ENCODE assay signal across 7 cellular contexts in the genomic region with DNA sequence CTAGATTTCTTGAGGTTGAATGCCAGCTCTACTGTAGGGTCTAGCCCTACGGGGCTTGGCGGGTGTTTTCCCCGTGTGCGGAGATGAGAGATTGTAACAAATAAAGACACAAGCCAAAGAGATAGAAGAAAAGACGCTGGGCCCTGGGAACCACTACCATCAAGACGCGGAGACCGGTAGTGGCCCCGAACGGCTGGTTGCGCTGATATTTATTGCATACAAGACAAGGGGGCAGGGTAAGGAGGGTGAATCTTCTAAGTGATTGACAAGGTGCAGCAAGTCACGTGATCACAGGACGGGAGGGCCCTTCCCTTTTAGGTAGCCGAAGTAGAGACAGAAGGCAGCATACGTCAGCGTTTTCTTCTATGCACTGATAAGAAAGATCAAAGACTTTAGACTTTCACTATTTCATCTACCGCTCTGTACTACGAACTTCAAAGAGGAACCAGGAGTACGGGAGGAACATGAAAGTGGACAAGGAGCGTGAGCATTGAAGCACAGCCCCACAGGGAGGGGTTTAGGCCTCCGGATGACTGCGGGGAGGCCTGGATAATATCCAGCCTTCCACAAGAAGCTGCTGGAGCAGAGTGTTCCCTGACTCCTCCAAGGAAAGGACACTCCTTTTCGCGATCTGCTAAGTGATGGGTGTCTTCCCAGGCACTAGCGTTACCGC. TPM values are rescaled to one million over a fixed set of nuclear protein-coding genes. Genes with fewer than 3 reads are reported as not detected.
DNase-seq lines count a peak whose midpoint lies in the region; ATAC-seq and TF ChIP-seq lines count a peak whose summit lies in the region.
"Not testable (repeated sequence)": the region's sequence is repeated elsewhere in the genome, so short reads cannot be mapped to it uniquely, and the experiment has no call there.

No MANE protein-coding gene starts in this region.

- not testable (repeated sequence) for H3K79me2 ChIP-seq in GM23248 (ENCODE audit: insufficient read depth); OCI-LY1 (ENCODE audit: insufficient read depth, low read length); smooth muscle cell (ENCODE audit: low read depth)

- H3K4me2 ChIP-seq in GM23248 (ENCODE audit: unreplicated experiment): peak overlapping the region; percentile 56
- peak overlapping the region; percentile 60 for H3K4me2 ChIP-seq in OCI-LY1 (ENCODE audit: low read length)
- peak overlapping the region; percentile 81 for H3K4me2 ChIP-seq in smooth muscle cell

- H3K9me3 Mint-ChIP-seq in activated CD4-positive, alpha-beta T cell treated with anti-CD3 and anti-CD28 coated beads, Interleukin-2, amount 10 ng/mL, durations not matched to agents 24 days and 14 days; activated naive CD8-positive, alpha-beta T cell treated with anti-CD3 and anti-CD28 coated beads, Interleukin-2, amount 10 ng/mL, durations not matched to agents 7 days and 5 days; memory B cell: not testable (repeated sequence)

- H3K27ac Mint-ChIP-seq in activated CD4-positive, alpha-beta T cell treated with anti-CD3 and anti-CD28 coated beads, Interleukin-2, amount 10 ng/mL, durations not matched to agents 24 days and 14 days: peak overlapping the region; percentile 60
- peak overlapping the region; percentile 81 for H3K27ac Mint-ChIP-seq in activated naive CD8-positive, alpha-beta T cell treated with anti-CD3 and anti-CD28 coated beads, Interleukin-2, amount 10 ng/mL, durations not matched to agents 7 days and 5 days
- peak overlapping the region; percentile 86 for H3K27ac Mint-ChIP-seq in memory B cell

- H4K20me1 ChIP-seq in GM23248 (ENCODE audit: insufficient read depth); OCI-LY1 (ENCODE audit: insufficient read depth, low read length); smooth muscle cell (ENCODE audit: low read depth): not testable (repeated sequence)

- peaks cover 21% of the 10 kb centered on the region for H3K4me1 Mint-ChIP-seq in activated CD4-positive, alpha-beta T cell treated with anti-CD3 and anti-CD28 coated beads, Interleukin-2, amount 10 ng/mL, durations not matched to agents 24 days and 14 days
- peaks cover 23% of the 10 kb centered on the region for H3K4me1 Mint-ChIP-seq in activated naive CD8-positive, alpha-beta T cell treated with anti-CD3 and anti-CD28 coated beads, Interleukin-2, amount 10 ng/mL, durations not matched to agents 7 days and 5 days
- H3K4me1 Mint-ChIP-seq in memory B cell: peaks cover 27% of the 10 kb centered on the region

- not testable (repeated sequence) for H3K27ac ChIP-seq in GM23248; OCI-LY1 (ENCODE audit: low read depth, low read length, poor library complexity, severe bottlenecking)
- H3K27ac ChIP-seq in smooth muscle cell (ENCODE audit: low read depth): peak overlapping the region; percentile 59

- not testable (repeated sequence) for H3F3A ChIP-seq in GM23248 (ENCODE audit: insufficient read depth); OCI-LY1 (ENCODE audit: insufficient read depth, low read length); smooth muscle cell (ENCODE audit: low read depth)

- peak overlapping the region; percentile 73 for H3K4me3 Mint-ChIP-seq in activated CD4-positive, alpha-beta T cell treated with anti-CD3 and anti-CD28 coated beads, Interleukin-2, amount 10 ng/mL, durations not matched to agents 24 days and 14 days
- H3K4me3 Mint-ChIP-seq in activated naive CD8-positive, alpha-beta T cell treated with anti-CD3 and anti-CD28 coated beads, Interleukin-2, amount 10 ng/mL, durations not matched to agents 7 days and 5 days: peak overlapping the region; percentile 71
- peak overlapping the region; percentile 85 for H3K4me3 Mint-ChIP-seq in memory B cell

- H3K9me2 ChIP-seq in GM23248 (ENCODE audit: insufficient read depth); OCI-LY1 (ENCODE audit: low read depth, low read length): not testable (repeated sequence)

- intact Hi-C loops in activated CD4-positive, alpha-beta T cell treated with anti-CD3 and anti-CD28 coated beads, Interleukin-2, amount 10 ng/mL, durations not matched to agents 24 days and 14 days (cut with micrococcal nuclease): loop anchor here (1.0 to 2.0 kb wide), 2 partner anchors 89 to 130 kb away; no protein-coding TSS in a partner anchor

- POLR2A ChIA-PET in activated naive CD8-positive, alpha-beta T cell treated with anti-CD3 and anti-CD28 coated beads, Interleukin-2, amount 10 ng/mL, durations not matched to agents 7 days and 5 days (lab: Charles Lee): interaction anchor here (0.5 to 3.0 kb wide), 5 partner anchors 11 to 382 kb away, joined by 4 to 21 read pairs (median 6); partner anchors contain the start of gene SLC16A13

- TF ChIP-seq POLR2A in erythroblast (IDR thresholded peaks at IDR 0.05; ENCODE audit: low read length): not testable (repeated sequence)

- in situ Hi-C loops in GM23248 (cut with MboI): not testable (repeated sequence)

- H3K27me3 Mint-ChIP-seq in activated CD4-positive, alpha-beta T cell treated with anti-CD3 and anti-CD28 coated beads, Interleukin-2, amount 10 ng/mL, durations not matched to agents 24 days and 14 days: peaks cover 11% of the 10 kb centered on the region
- H3K27me3 Mint-ChIP-seq in activated naive CD8-positive, alpha-beta T cell treated with anti-CD3 and anti-CD28 coated beads, Interleukin-2, amount 10 ng/mL, durations not matched to agents 7 days and 5 days: peaks cover 12% of the 10 kb centered on the region
- not testable (repeated sequence) for H3K27me3 Mint-ChIP-seq in memory B cell

- not testable (repeated sequence) for H3K9me3 ChIP-seq in GM23248 (ENCODE audit: low read depth); OCI-LY1 (ENCODE audit: low read length); smooth muscle cell (replicated peaks; ENCODE audit: low read depth)

- DNase-seq in GM23248; smooth muscle cell (lab: John Stamatoyannopoulos, UW; ENCODE audit: unreplicated experiment): not testable (repeated sequence)
- peak; percentile 92 for DNase-seq in activated CD4-positive, alpha-beta T cell treated with anti-CD3 and anti-CD28 coated beads, Interleukin-2, amount 10 ng/mL, durations not matched to agents 24 days and 14 days
- peak; percentile 63 for DNase-seq in activated naive CD8-positive, alpha-beta T cell treated with anti-CD3 and anti-CD28 coated beads, Interleukin-2, amount 10 ng/mL, durations not matched to agents 7 days and 5 days
- DNase-seq in erythroblast (lab: John Stamatoyannopoulos, UW) (peak; percentile 49 to 57), memory B cell (ENCODE audit: low spot score in 2 of 2) (peak; percentile 63 to 64)

- not testable (repeated sequence) for TF ChIP-seq CTCF in OCI-LY1 (IDR thresholded peaks at IDR 0.05; ENCODE audit: low read length); smooth muscle cell (IDR thresholded peaks at IDR 0.05; ENCODE audit: borderline replicate concordance, insufficient read depth, poor library complexity, severe bottlenecking)

- H3K36me3 Mint-ChIP-seq in activated CD4-positive, alpha-beta T cell treated with anti-CD3 and anti-CD28 coated beads, Interleukin-2, amount 10 ng/mL, durations not matched to agents 24 days and 14 days (ENCODE audit: low read depth); activated naive CD8-positive, alpha-beta T cell treated with anti-CD3 and anti-CD28 coated beads, Interleukin-2, amount 10 ng/mL, durations not matched to agents 7 days and 5 days; memory B cell: not testable (repeated sequence)

- H2AFZ ChIP-seq in GM23248: peak overlapping the region; percentile 80
- H2AFZ ChIP-seq in OCI-LY1 (ENCODE audit: low read length): not testable (repeated sequence)
- peak overlapping the region; percentile 53 for H2AFZ ChIP-seq in smooth muscle cell (ENCODE audit: low read depth)

- peaks cover 15% of the 10 kb centered on the region for H3K27me3 ChIP-seq in GM23248 (replicated peaks; ENCODE audit: insufficient read depth)
- not testable (repeated sequence) for H3K27me3 ChIP-seq in OCI-LY1 (ENCODE audit: insufficient read depth, low read length); smooth muscle cell (ENCODE audit: low read depth)

- peak; percentile 32 for ATAC-seq in activated naive CD8-positive, alpha-beta T cell treated with anti-CD3 and anti-CD28 coated beads, Interleukin-2, amount 10 ng/mL, durations not matched to agents 7 days and 5 days (ENCODE audit: low read depth)
- peak; percentile 44 for ATAC-seq in memory B cell (ENCODE audit: low read depth)

- H3K4me3 ChIP-seq in GM23248 (peak overlapping the region; percentile 57), OCI-LY1 (ENCODE audit: low read depth, low read length, poor library complexity, severe bottlenecking) (peak overlapping the region; percentile 41), smooth muscle cell (peak overlapping the region; percentile 40)

- H3K4me1 ChIP-seq in GM23248 (ENCODE audit: insufficient read depth); smooth muscle cell (ENCODE audit: low read depth): not testable (repeated sequence)
- peaks cover 24% of the 10 kb centered on the region for H3K4me1 ChIP-seq in OCI-LY1 (ENCODE audit: insufficient read depth, low read length, severe bottlenecking)

- not testable (repeated sequence) for H3K9ac ChIP-seq in GM23248; smooth muscle cell (ENCODE audit: low read depth)
- H3K9ac ChIP-seq in OCI-LY1 (ENCODE audit: low read length): peak overlapping the region; percentile 14; the same call in 1 of the 2 replicates

- H3K36me3 ChIP-seq in GM23248 (ENCODE audit: low read depth); OCI-LY1 (ENCODE audit: insufficient read depth, low read length); smooth muscle cell (ENCODE audit: low read depth): not testable (repeated sequence)

- 11 to 12% methylated on average over 26 of the region's 26 CpGs for WGBS in GM23248 (ENCODE audit: low coverage in 1 of 2, low lambda C conversion rate in 2 of 2, missing lambda C conversion rate in 2 of 2), 2 experiments
- 3% methylated on average over 26 of the region's 26 CpGs for WGBS in smooth muscle cell (ENCODE audit: low lambda C conversion rate)

RNA-seq across cellular contexts. Expression of gene SLC16A11, which starts 3.0 kb away (rescaled TPM):
- not detected in 2 replicates for total RNA-seq in GM23248 (2014; rRNA removed; shearing (Covaris generic))
- polyA plus RNA-seq in GM23248 (2016; fragmentation: Nextera tagmentation; extraction: Ambion mirVana) (0.30 TPM in 1 of 2 replicates, not detected in the other), smooth muscle cell (0.65 and 0.80 TPM in 2 replicates)
- 0.16 and 0.40 TPM in 2 replicates for total RNA-seq in activated CD4-positive, alpha-beta T cell treated with anti-CD3 and anti-CD28 coated beads, Interleukin-2, amount 10 ng/mL, durations not matched to agents 24 days and 14 days
- 1 to 10 TPM; 1.2 to 1.7 TPM for total RNA-seq in activated naive CD8-positive, alpha-beta T cell treated with anti-CD3 and anti-CD28 coated beads, Interleukin-2, amount 10 ng/mL, durations not matched to agents 7 days and 5 days
- 0.36 TPM in 1 of 2 replicates, not detected in the other for total RNA-seq in smooth muscle cell

RNA-seq across cellular contexts. Expression of gene SLC16A13, which starts 11.0 kb away (rescaled TPM):
- total RNA-seq in GM23248 (2014; rRNA removed; shearing (Covaris generic)): 0.25 TPM in 1 of 2 replicates, not detected in the other
- polyA plus RNA-seq in GM23248 (2016; fragmentation: Nextera tagmentation; extraction: Ambion mirVana): 0.87 and 1.1 TPM in 2 replicates
- total RNA-seq in activated CD4-positive, alpha-beta T cell treated with anti-CD3 and anti-CD28 coated beads, Interleukin-2, amount 10 ng/mL, durations not matched to agents 24 days and 14 days: 12.4 and 13.5 TPM in 2 replicates
- 10 to 100 TPM; 15.8 to 16.0 TPM for total RNA-seq in activated naive CD8-positive, alpha-beta T cell treated with anti-CD3 and anti-CD28 coated beads, Interleukin-2, amount 10 ng/mL, durations not matched to agents 7 days and 5 days
- 2.0 and 2.7 TPM in 2 replicates for total RNA-seq in smooth muscle cell
- polyA plus RNA-seq in smooth muscle cell: 3.5 TPM in 2 replicates

RNA-seq across cellular contexts. Expression of gene BCL6B, which starts 24.0 kb away (rescaled TPM):
- not detected in 2 replicates for total RNA-seq in GM23248 (2014; rRNA removed; shearing (Covaris generic))
- polyA plus RNA-seq in GM23248 (2016; fragmentation: Nextera tagmentation; extraction: Ambion mirVana) (not detected in 2 replicates), smooth muscle cell (not detected in 2 replicates)
- total RNA-seq in activated CD4-positive, alpha-beta T cell treated with anti-CD3 and anti-CD28 coated beads, Interleukin-2, amount 10 ng/mL, durations not matched to agents 24 days and 14 days: 0.90 and 0.91 TPM in 2 replicates
- under 1 TPM; 0.36 to 0.54 TPM for total RNA-seq in activated naive CD8-positive, alpha-beta T cell treated with anti-CD3 and anti-CD28 coated beads, Interleukin-2, amount 10 ng/mL, durations not matched to agents 7 days and 5 days
- total RNA-seq in smooth muscle cell: 0.45 TPM in 1 of 2 replicates, not detected in the other

RNA-seq across cellular contexts. Expression of gene CLEC10A, which starts 33.2 kb away (rescaled TPM):
- not detected in 2 replicates for total RNA-seq in GM23248 (2014; rRNA removed; shearing (Covaris generic))
- polyA plus RNA-seq in GM23248 (2016; fragmentation: Nextera tagmentation; extraction: Ambion mirVana) (not detected in 2 replicates), smooth muscle cell (not detected in 2 replicates)
- total RNA-seq in activated CD4-positive, alpha-beta T cell treated with anti-CD3 and anti-CD28 coated beads, Interleukin-2, amount 10 ng/mL, durations not matched to agents 24 days and 14 days: not detected in 2 replicates
- under 1 TPM; 0.45 to 0.64 TPM for total RNA-seq in activated naive CD8-positive, alpha-beta T cell treated with anti-CD3 and anti-CD28 coated beads, Interleukin-2, amount 10 ng/mL, durations not matched to agents 7 days and 5 days
- not detected in 2 replicates for total RNA-seq in smooth muscle cell

RNA-seq across cellular contexts. Expression of gene RNASEK, which starts 34.4 kb away (rescaled TPM):
- total RNA-seq in GM23248 (2014; rRNA removed; shearing (Covaris generic)): 130 and 211 TPM in 2 replicates
- polyA plus RNA-seq in GM23248 (2016; fragmentation: Nextera tagmentation; extraction: Ambion mirVana): 623 and 652 TPM in 2 replicates
- total RNA-seq in activated CD4-positive, alpha-beta T cell treated with anti-CD3 and anti-CD28 coated beads, Interleukin-2, amount 10 ng/mL, durations not matched to agents 24 days and 14 days: 128 and 131 TPM in 2 replicates
- total RNA-seq in activated naive CD8-positive, alpha-beta T cell treated with anti-CD3 and anti-CD28 coated beads, Interleukin-2, amount 10 ng/mL, durations not matched to agents 7 days and 5 days: 100 to 1,000 TPM; 114 to 128 TPM
- 350 and 356 TPM in 2 replicates for total RNA-seq in smooth muscle cell
- polyA plus RNA-seq in smooth muscle cell: 718 and 785 TPM in 2 replicates
